1 cellular context compared by ENCODE assay signal in the genomic region with DNA sequence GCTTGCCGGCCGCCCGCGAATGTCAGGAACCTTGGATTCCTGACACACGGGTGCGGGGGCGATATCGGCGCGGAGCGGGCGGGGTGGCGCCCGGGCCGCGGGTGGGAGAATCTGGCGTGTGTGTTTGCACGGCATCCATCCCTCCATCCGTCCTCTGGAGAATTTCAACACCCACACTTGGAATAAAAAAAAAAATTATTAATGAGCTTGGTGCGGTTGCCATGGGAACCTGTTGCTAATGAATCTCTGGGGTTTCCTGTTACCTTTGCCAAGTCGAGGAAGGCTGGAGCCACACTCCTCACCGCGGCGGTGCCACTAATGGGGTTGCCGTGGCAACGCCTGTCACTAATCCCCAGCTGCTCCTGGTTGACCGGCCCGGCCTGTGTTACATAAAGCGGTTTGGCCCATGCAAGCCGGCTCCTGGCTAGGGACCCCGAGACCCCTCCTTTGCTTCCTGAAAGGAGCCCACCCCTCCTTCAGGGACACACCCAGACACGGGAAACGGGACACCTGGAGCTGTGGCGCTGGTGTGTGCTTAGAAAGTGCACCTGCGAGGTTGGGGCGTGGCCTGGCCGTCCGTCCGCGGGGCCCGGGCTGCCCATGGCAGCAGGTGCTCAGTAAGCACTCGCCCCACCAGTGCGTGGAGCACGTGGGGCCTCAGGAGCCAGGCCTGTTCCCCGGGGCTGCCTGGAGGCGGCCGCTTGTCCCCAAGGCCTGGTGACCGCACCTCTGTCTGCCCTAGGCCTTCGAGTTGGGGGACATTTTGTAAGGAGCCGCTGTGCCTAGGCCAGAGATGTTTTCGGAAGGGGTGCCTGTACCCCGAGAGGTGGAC.
TF ChIP-seq lines count a peak whose summit lies in the region.

No MANE protein-coding gene starts in this region.

TF ChIP-seq in K562, 482 proteins besides CTCF, POLR2A, EP300 and RAD21:
- TF ChIP-seq, protein P1, sequence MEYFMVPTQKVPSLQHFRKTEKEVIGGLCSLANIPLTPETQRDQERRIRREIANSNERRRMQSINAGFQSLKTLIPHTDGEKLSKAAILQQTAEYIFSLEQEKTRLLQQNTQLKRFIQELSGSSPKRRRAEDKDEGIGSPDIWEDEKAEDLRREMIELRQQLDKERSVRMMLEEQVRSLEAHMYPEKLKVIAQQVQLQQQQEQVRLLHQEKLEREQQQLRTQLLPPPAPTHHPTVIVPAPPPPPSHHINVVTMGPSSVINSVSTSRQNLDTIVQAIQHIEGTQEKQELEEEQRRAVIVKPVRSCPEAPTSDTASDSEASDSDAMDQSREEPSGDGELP (CRISPR knock-in tag; IDR thresholded peaks at IDR 0.05; ENCODE audit: borderline replicate concordance), result 0 out of 2 replicates have a peak, but pooled peaks have one; percentile 28
- TF ChIP-seq HLTF (IDR thresholded peaks at IDR 0.05) (no peak), SAFB (IDR thresholded peaks at IDR 0.05; ENCODE audit: borderline replicate concordance, low read depth, low read length) (0 out of 2 replicates have a peak, but pooled peaks have one; percentile 53), EGR1 (conservative IDR thresholded peaks at IDR 0.05) (peak; percentile 57), NCOA6 (IDR thresholded peaks at IDR 0.05) (no peak), BDP1 (IDR thresholded peaks at IDR 0.05; ENCODE audit: insufficient read depth, insufficient read length) (no peak), RFX1 (IDR thresholded peaks at IDR 0.05) (peak; percentile 85)
- TF ChIP-seq, protein P2, sequence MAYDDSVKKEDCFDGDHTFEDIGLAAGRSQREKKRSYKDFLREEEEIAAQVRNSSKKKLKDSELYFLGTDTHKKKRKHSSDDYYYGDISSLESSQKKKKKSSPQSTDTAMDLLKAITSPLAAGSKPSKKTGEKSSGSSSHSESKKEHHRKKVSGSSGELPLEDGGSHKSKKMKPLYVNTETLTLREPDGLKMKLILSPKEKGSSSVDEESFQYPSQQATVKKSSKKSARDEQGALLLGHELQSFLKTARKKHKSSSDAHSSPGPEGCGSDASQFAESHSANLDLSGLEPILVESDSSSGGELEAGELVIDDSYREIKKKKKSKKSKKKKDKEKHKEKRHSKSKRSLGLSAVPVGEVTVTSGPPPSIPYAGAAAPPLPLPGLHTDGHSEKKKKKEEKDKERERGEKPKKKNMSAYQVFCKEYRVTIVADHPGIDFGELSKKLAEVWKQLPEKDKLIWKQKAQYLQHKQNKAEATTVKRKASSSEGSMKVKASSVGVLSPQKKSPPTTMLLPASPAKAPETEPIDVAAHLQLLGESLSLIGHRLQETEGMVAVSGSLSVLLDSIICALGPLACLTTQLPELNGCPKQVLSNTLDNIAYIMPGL (CRISPR knock-in tag; IDR thresholded peaks at IDR 0.05), result no peak
- TF ChIP-seq, protein P3, sequence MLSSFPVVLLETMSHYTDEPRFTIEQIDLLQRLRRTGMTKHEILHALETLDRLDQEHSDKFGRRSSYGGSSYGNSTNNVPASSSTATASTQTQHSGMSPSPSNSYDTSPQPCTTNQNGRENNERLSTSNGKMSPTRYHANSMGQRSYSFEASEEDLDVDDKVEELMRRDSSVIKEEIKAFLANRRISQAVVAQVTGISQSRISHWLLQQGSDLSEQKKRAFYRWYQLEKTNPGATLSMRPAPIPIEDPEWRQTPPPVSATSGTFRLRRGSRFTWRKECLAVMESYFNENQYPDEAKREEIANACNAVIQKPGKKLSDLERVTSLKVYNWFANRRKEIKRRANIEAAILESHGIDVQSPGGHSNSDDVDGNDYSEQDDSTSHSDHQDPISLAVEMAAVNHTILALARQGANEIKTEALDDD (IDR thresholded peaks at IDR 0.05), result no peak
- TF ChIP-seq, protein P4, sequence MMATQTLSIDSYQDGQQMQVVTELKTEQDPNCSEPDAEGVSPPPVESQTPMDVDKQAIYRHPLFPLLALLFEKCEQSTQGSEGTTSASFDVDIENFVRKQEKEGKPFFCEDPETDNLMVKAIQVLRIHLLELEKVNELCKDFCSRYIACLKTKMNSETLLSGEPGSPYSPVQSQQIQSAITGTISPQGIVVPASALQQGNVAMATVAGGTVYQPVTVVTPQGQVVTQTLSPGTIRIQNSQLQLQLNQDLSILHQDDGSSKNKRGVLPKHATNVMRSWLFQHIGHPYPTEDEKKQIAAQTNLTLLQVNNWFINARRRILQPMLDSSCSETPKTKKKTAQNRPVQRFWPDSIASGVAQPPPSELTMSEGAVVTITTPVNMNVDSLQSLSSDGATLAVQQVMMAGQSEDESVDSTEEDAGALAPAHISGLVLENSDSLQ (IDR thresholded peaks at IDR 0.05), result peak; percentile 25; the same call in 1 of the 2 replicates
- TF ChIP-seq, protein P5, sequence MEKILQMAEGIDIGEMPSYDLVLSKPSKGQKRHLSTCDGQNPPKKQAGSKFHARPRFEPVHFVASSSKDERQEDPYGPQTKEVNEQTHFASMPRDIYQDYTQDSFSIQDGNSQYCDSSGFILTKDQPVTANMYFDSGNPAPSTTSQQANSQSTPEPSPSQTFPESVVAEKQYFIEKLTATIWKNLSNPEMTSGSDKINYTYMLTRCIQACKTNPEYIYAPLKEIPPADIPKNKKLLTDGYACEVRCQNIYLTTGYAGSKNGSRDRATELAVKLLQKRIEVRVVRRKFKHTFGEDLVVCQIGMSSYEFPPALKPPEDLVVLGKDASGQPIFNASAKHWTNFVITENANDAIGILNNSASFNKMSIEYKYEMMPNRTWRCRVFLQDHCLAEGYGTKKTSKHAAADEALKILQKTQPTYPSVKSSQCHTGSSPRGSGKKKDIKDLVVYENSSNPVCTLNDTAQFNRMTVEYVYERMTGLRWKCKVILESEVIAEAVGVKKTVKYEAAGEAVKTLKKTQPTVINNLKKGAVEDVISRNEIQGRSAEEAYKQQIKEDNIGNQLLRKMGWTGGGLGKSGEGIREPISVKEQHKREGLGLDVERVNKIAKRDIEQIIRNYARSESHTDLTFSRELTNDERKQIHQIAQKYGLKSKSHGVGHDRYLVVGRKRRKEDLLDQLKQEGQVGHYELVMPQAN (IDR thresholded peaks at IDR 0.05; ENCODE audit: borderline replicate concordance), result no peak
